8 cellular contexts compared by ENCODE assay signal in genomic region chr4:7190278-7190594, GRCh38. TPM values are rescaled to one million over a fixed set of nuclear protein-coding genes. Genes with fewer than 3 reads are reported as not detected.
"Had no signal": no experiment of that assay in that cellular context is flagged by ENCODE, and none has a peak within 500 bp of the region (broad histone marks: within the 10 kb centered on the region; RNA-seq: fewer than 3 reads in every experiment).

No MANE protein-coding gene starts in this region.

- H3K4me2 ChIP-seq: GM23338 had no signal

- H3K4me3 ChIP-seq: GM23338 had no signal

- DNase-seq: HCEC 1CT, HFFc6, KG1 had no signal

- H2AFZ ChIP-seq: GM23338 had no signal

- ATAC-seq: GM23338 had no signal

- FAIRE-seq: H1, H54 had no signal

RNA-seq across cellular contexts. Expression of gene SORCS2, which starts 2.1 kb away (rescaled TPM):
- total RNA-seq: HT-29 had no signal
- polyA plus RNA-seq: IgD-negative memory B cell had no signal
